11 cellular contexts compared by ENCODE assay signal in genomic region chr10:33703897-33704825, GRCh38.
DNase-seq lines count a peak whose midpoint lies in the region; ATAC-seq and TF ChIP-seq lines count a peak whose summit lies in the region.
"Had no signal": no experiment of that assay in that cellular context is flagged by ENCODE, and none has a peak within 500 bp of the region (broad histone marks: within the 10 kb centered on the region; RNA-seq: fewer than 3 reads in every experiment).

No MANE protein-coding gene starts in this region.

- POLR2A ChIA-PET in RWPE1 (lab: Yijun Ruan, JAX; ENCODE audit: low non-redundant PET) = no interaction called here

- H3K9me3 ChIP-seq in thyroid gland = no peaks in the 10 kb centered on the region

- TF ChIP-seq CTCF in RWPE1 (conservative IDR thresholded peaks at IDR 0.05; ENCODE audit: low read depth) (no peak), thyroid gland (IDR thresholded peaks at IDR 0.05) (no peak)

- no peaks in the 10 kb centered on the region for H3K36me3 ChIP-seq in thyroid gland

- no peak for TF ChIP-seq POLR2A in thyroid gland (IDR thresholded peaks at IDR 0.05)

- H3K27me3 ChIP-seq in thyroid gland = no peaks in the 10 kb centered on the region

- CTCF ChIA-PET in RWPE1 (lab: Yijun Ruan, JAX) = no interaction called here

- DNase-seq in GM03348 (ENCODE audit: low spot score) (peak; percentile 59), RWPE1 (ENCODE audit: low spot score) (peak; percentile 20), glomerular visceral epithelial cell (ENCODE audit: extremely low spot score) (peak; percentile 34), skeletal muscle cell (ENCODE audit: low read depth) (peak; percentile 85), thyroid gland (no peak), posterior vena cava (ENCODE audit: low spot score) (no peak), left colon (no peak)
- DNase-seq: Calu3; NCI-H1930; occipital lobe; stimulated activated naive CD8-positive, alpha-beta T cell treated with anti-CD3 and anti-CD28 coated beads, Interleukin-15, Interleukin-2, amounts not matched to agents 100 U/mL and 50 U/mL, for 24 hours had no signal

- no peak overlapping the region for H3K27ac ChIP-seq in RWPE1
- H3K27ac ChIP-seq in thyroid gland = no peak overlapping the region

- no peak for ATAC-seq in left colon
- ATAC-seq: stimulated activated naive CD8-positive, alpha-beta T cell treated with anti-CD3 and anti-CD28 coated beads, Interleukin-15, Interleukin-2, amounts not matched to agents 100 U/mL and 50 U/mL, for 24 hours had no signal

- 84 to 87% methylated on average over 6 of the region's 6 CpGs for WGBS in thyroid gland, 2 donors

- H3K4me3 ChIP-seq in skeletal muscle cell (ENCODE audit: low read depth, low read length) (no peak overlapping the region), thyroid gland (replicated peaks in 1 of 3) (no peak overlapping the region)

- no peaks in the 10 kb centered on the region for H3K4me1 ChIP-seq in thyroid gland

- intact Hi-C loops in thyroid gland (cut with DNase I) (no loop called here), posterior vena cava (cut with DNase I) (no loop called here), left colon (cut with DNase I, micrococcal nuclease) (no loop called here)

Comparison
In these comparisons a context has a peak if more than half of its experiments do, and no peak if none do; other contexts are left out.
1. DNase-seq: peak in GM03348 (single experiment), RWPE1 (single experiment), glomerular visceral epithelial cell (single experiment) and skeletal muscle cell (single experiment); none in thyroid gland (0 of 2), posterior vena cava (single experiment) and left colon (0 of 2).